1 cellular context compared by ENCODE assay signal in genomic region chr4:167196386-167196785, GRCh38.
TF ChIP-seq lines count a peak whose summit lies in the region.

No MANE protein-coding gene starts in this region.

TF ChIP-seq in HepG2, 621 proteins besides CTCF, POLR2A, EP300 and RAD21:
- TF ChIP-seq EHMT2 (IDR thresholded peaks at IDR 0.05; ENCODE audit: borderline replicate concordance, low read depth, low read length) (no peak), HMG20A (CRISPR knock-in tag; IDR thresholded peaks at IDR 0.05; ENCODE audit: borderline replicate concordance) (peak; percentile 30; the same call in 1 of the 2 replicates), FOSL2 (CRISPR knock-in tag; IDR thresholded peaks at IDR 0.05) (peak; percentile 80), FOXP1 (IDR thresholded peaks at IDR 0.05) (no peak), FOXP1 (CRISPR knock-in tag; IDR thresholded peaks at IDR 0.05) (peak; percentile 50; the same call in 1 of the 2 replicates), ZNF775 (CRISPR knock-in tag; IDR thresholded peaks at IDR 0.05; ENCODE audit: borderline replicate concordance) (no peak), KAT8 (CRISPR knock-in tag; IDR thresholded peaks at IDR 0.05) (0 out of 2 replicates have a peak, but pooled peaks have one; percentile 16), FOXA3 (CRISPR knock-in tag; IDR thresholded peaks at IDR 0.05) (peak; percentile 68), TCF7 (IDR thresholded peaks at IDR 0.05; ENCODE audit: low read depth) (peak; percentile 34; the same call in 1 of the 2 replicates), SP4 (CRISPR knock-in tag; IDR thresholded peaks at IDR 0.05) (no peak), SALL1 (CRISPR knock-in tag; IDR thresholded peaks at IDR 0.05) (peak; percentile 13; the same call in 1 of the 2 replicates), ZUFSP (CRISPR knock-in tag; IDR thresholded peaks at IDR 0.05; ENCODE audit: borderline replicate concordance) (no peak), RARA (CRISPR knock-in tag; IDR thresholded peaks at IDR 0.05) (peak; percentile 50), ZBED4 (CRISPR knock-in tag; IDR thresholded peaks at IDR 0.05; ENCODE audit: borderline replicate concordance) (no peak), PAXIP1 (CRISPR knock-in tag; conservative IDR thresholded peaks at IDR 0.05) (peak; percentile 62), ARID5B (CRISPR knock-in tag; IDR thresholded peaks at IDR 0.05) (peak; percentile 33; the same call in 1 of the 2 replicates), THAP9 (CRISPR knock-in tag; IDR thresholded peaks at IDR 0.05; ENCODE audit: borderline replicate concordance) (no peak), CREM (IDR thresholded peaks at IDR 0.05) (0 out of 2 replicates have a peak, but pooled peaks have one; percentile 24), CREM (CRISPR knock-in tag; IDR thresholded peaks at IDR 0.05) (no peak), SOX13 (IDR thresholded peaks at IDR 0.05) (no peak), SOX13 (CRISPR knock-in tag; conservative IDR thresholded peaks at IDR 0.05 in 1 of 2, IDR thresholded peaks at IDR 0.05 in 1 of 2) (0 out of 4 replicates have a peak, but pooled peaks of 1 of the 2 experiments have one; percentile 8), ZNF703 (CRISPR knock-in tag; IDR thresholded peaks at IDR 0.05; ENCODE audit: borderline replicate concordance) (no peak), SKI (IDR thresholded peaks at IDR 0.05; ENCODE audit: partially characterized antibody) (peak; percentile 12), AHDC1 (CRISPR knock-in tag; IDR thresholded peaks at IDR 0.05; ENCODE audit: borderline replicate concordance) (peak; percentile 42; the same call in 1 of the 2 replicates), JUN (CRISPR knock-in tag; IDR thresholded peaks at IDR 0.05) (peak; percentile 62; the same call in 1 of the 2 replicates), ATF7 (IDR thresholded peaks at IDR 0.05) (peak; percentile 35; the same call in 1 of the 2 replicates), ATF7 (CRISPR knock-in tag; IDR thresholded peaks at IDR 0.05) (no peak), JUND (CRISPR knock-in tag; IDR thresholded peaks at IDR 0.05) (peak; percentile 32; the same call in 1 of the 2 replicates), SOX6 (IDR thresholded peaks at IDR 0.05) (no peak), SOX6 (CRISPR knock-in tag; IDR thresholded peaks at IDR 0.05) (peak; percentile 47; the same call in 1 of the 2 replicates), SOX5 (CRISPR knock-in tag; IDR thresholded peaks at IDR 0.05; ENCODE audit: borderline replicate concordance) (peak; percentile 16; the same call in 1 of the 2 replicates), GATAD2A (CRISPR knock-in tag; IDR thresholded peaks at IDR 0.05) (peak; percentile 37; the same call in 1 of the 2 replicates), SRF (IDR thresholded peaks at IDR 0.05; ENCODE audit: low read depth, low read length) (no peak), JUNB (CRISPR knock-in tag; IDR thresholded peaks at IDR 0.05; ENCODE audit: borderline replicate concordance) (peak; percentile 29; the same call in 1 of the 2 replicates)
